In the genomic region with DNA sequence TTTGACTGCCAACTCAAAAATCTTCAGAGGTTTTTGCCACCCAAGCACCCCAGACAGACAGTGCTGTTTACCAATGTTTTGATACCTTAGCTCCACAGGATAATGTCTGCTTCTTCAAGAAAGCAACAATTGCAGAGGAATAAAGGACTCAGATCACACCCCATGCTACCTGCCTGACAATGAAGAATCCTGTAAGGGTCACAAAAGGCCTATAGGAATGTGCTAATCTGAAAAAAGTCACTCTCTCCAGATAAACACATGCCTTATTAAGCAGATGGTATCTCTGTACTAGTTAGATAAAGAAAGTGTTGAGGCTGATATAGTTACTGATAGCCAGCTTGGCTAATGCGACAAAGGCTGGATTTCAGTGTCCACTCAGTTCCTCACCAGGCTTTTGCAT, we compare ENCODE assay signal across 17 cellular contexts.
DNase-seq lines count a peak whose midpoint lies in the region; TF ChIP-seq lines count a peak whose summit lies in the region.
"Had no signal": no experiment of that assay in that cellular context is flagged by ENCODE, and none has a peak within 500 bp of the region (broad histone marks: within the 10 kb centered on the region; RNA-seq: fewer than 3 reads in every experiment).

No MANE protein-coding gene starts in this region.

- H3K27ac ChIP-seq in endodermal cell (ENCODE audit: low read depth, low read length), result no peak overlapping the region
- H3K27ac ChIP-seq: BLaER1 treated with 17β-estradiol and CSF1 and Interleukin-3, amounts not matched to agents 10 nM and 100 nM; HL-60 had no signal

- peaks cover 6% of the 10 kb centered on the region for H3K4me1 Mint-ChIP-seq in endodermal cell
- H3K4me1 Mint-ChIP-seq: IgD-negative memory B cell had no signal

- H3K4me1 ChIP-seq in endodermal cell (ENCODE audit: control insufficient read depth, insufficient read depth, low read length) (peaks cover 2% of the 10 kb centered on the region), BE2C (no peaks in the 10 kb centered on the region)
- H3K4me1 ChIP-seq: BLaER1 treated with 17β-estradiol and CSF1 and Interleukin-3, amounts not matched to agents 10 nM and 100 nM; HAP-1 had no signal

- 62% methylated on average over 1 of the region's 1 CpG; no CpG with 5 or more reads in 1 of the 2 experiments for WGBS in endodermal cell (ENCODE audit: insufficient coverage in 1 of 2, insufficient read length in 1 of 2), 2 experiments

- DNase-seq in H7 (peak; percentile 0), endodermal cell (peak; percentile 46), iPS-NIHi11 (ENCODE audit: low spot score) (peak; percentile 12), cortex of kidney (lab: John Stamatoyannopoulos, UW) (no peak), inferior parietal cortex (ENCODE audit: extremely low spot score) (no peak), T-helper 1 cell (no peak), BE2C (no peak)
- DNase-seq: 8988T; Calu3; CD8-positive, alpha-beta T cell; DMS79 treated with DMSO at 0.1 percent for 48 hours; GF-D8; GOT3 had no signal

- H3K36me3 ChIP-seq in H7 (replicated peaks; ENCODE audit: control insufficient read depth, insufficient read depth, low read length) (no peaks in the 10 kb centered on the region), endodermal cell (ENCODE audit: control insufficient read depth, insufficient read depth, low read length) (no peaks in the 10 kb centered on the region), BE2C (no peaks in the 10 kb centered on the region)
- H3K36me3 ChIP-seq: BLaER1 treated with 17β-estradiol and CSF1 and Interleukin-3, amounts not matched to agents 10 nM and 100 nM; HAP-1 had no signal

- H3K27me3 ChIP-seq in H7 (ENCODE audit: control insufficient read depth, insufficient read depth, low read length) (no peaks in the 10 kb centered on the region), endodermal cell (ENCODE audit: control insufficient read depth, insufficient read depth, low read length, poor library complexity, severe bottlenecking) (peaks cover 39% of the 10 kb centered on the region), BE2C (no peaks in the 10 kb centered on the region)
- H3K27me3 ChIP-seq: BLaER1 treated with 17β-estradiol and CSF1 and Interleukin-3, amounts not matched to agents 10 nM and 100 nM had no signal

- H3K27me3 Mint-ChIP-seq in endodermal cell (ENCODE audit: insufficient read depth), result peaks cover 76% of the 10 kb centered on the region
- H3K27me3 Mint-ChIP-seq: IgD-negative memory B cell had no signal

- no peak overlapping the region for H3K4me3 ChIP-seq in H7 (ENCODE audit: insufficient read depth, low read depth, low read length)
- no peak overlapping the region for H3K4me3 ChIP-seq in endodermal cell (ENCODE audit: low read length)
- no peak overlapping the region for H3K4me3 ChIP-seq in BE2C (ENCODE audit: low read depth, low read length)
- H3K4me3 ChIP-seq: BLaER1 treated with 17β-estradiol and CSF1 and Interleukin-3, amounts not matched to agents 10 nM and 100 nM; HAP-1 had no signal

- peaks cover 26% of the 10 kb centered on the region for H3K9me3 Mint-ChIP-seq in endodermal cell

- no peak overlapping the region for H3K27ac Mint-ChIP-seq in endodermal cell
- H3K27ac Mint-ChIP-seq: CD8-positive, alpha-beta T cell; IgD-negative memory B cell had no signal

- no peak for TF ChIP-seq CTCF in endodermal cell (conservative IDR thresholded peaks at IDR 0.05)
- TF ChIP-seq CTCF in BE2C (IDR thresholded peaks at IDR 0.05; ENCODE audit: low read depth, low read length), result no peak

- H3K9me3 ChIP-seq in endodermal cell (ENCODE audit: control insufficient read depth, low read length), result peaks cover 38% of the 10 kb centered on the region
- no peaks in the 10 kb centered on the region; the same call in 1 of the 2 replicates for H3K9me3 ChIP-seq in BE2C
- H3K9me3 ChIP-seq: HAP-1 had no signal

- H3K36me3 Mint-ChIP-seq in endodermal cell (ENCODE audit: low read depth), result peaks cover 2% of the 10 kb centered on the region
- H3K36me3 Mint-ChIP-seq: CD8-positive, alpha-beta T cell; IgD-negative memory B cell had no signal

- no peak overlapping the region for H3K9ac ChIP-seq in endodermal cell (ENCODE audit: extremely low read depth, low read length, poor library complexity, severe bottlenecking)
- H3K9ac ChIP-seq: BLaER1 treated with 17β-estradiol and CSF1 and Interleukin-3, amounts not matched to agents 10 nM and 100 nM had no signal

- H3K4me3 Mint-ChIP-seq in endodermal cell, result no peak overlapping the region
- H3K4me3 Mint-ChIP-seq: CD8-positive, alpha-beta T cell; IgD-negative memory B cell had no signal

Comparison
In these comparisons a context has a peak if more than half of its experiments do, and no peak if none do; other contexts are left out.
1. DNase-seq: peak in H7 (single experiment), endodermal cell (single experiment) and iPS-NIHi11 (single experiment); none in cortex of kidney (single experiment), inferior parietal cortex (single experiment), T-helper 1 cell (0 of 5) and BE2C (single experiment).